11 cellular contexts compared by ENCODE assay signal in the genomic region with DNA sequence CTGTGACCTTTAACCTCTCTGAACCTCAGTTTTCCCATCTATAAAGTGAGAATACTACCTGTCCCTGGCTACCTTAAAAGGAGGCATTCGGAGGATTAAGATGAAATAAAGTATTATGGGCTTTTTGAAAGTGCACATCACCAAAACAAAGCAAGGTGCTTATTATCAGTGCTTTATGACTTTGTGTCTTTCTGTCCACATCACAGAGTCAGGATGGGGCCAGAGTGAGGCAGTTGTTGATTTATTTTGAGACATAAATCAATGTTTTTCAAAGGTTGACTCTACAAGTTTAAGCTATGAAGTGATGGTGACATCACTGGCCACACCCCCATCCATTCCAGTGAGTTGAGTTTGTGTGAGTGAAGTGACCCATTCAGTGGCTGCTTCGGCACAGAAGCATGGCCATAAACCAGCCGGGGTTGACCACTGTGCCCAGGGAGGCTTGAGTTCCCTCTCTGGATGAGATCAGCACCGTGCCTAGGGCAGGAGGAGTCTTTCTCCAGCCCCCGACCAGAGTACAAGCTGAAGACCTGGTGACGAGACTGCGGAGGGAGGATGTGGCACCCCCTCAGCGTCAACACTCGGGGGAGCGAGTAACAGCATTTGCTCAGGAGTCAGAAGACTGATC.
A peak's percentile ranks its signal among the peaks of the same experiment; 100 is the strongest.
DNase-seq lines count a peak whose midpoint lies in the region; ATAC-seq, FAIRE-seq and TF ChIP-seq lines count a peak whose summit lies in the region.
"Had no signal": no experiment of that assay in that cellular context is flagged by ENCODE, and none has a peak within 500 bp of the region (broad histone marks: within the 10 kb centered on the region; RNA-seq: fewer than 3 reads in every experiment).

No MANE protein-coding gene starts in this region.

- no peak for FAIRE-seq in GM12891 (lab: Jason Lieb, UNC)
- FAIRE-seq: keratinocyte had no signal

- peak overlapping the region; percentile 63 for H3K27ac ChIP-seq in AG04450 (ENCODE audit: low read depth, low read length)
- H3K27ac ChIP-seq in osteoblast (ENCODE audit: low read depth, low read length) = peak overlapping the region; percentile 75

- H2AFZ ChIP-seq in osteoblast (ENCODE audit: low read length) = peak overlapping the region; percentile 67

- peak overlapping the region; percentile 76 for H3K27ac Mint-ChIP-seq in T-helper 17 cell

- no peak for DNase-seq in AG04450 (ENCODE audit: low read depth, low spot score)
- DNase-seq in T-helper 17 cell = no peak
- peak; percentile 67 for DNase-seq in fibroblast of peridontal ligament (ENCODE audit: extremely low read depth)
- peak; percentile 89 for DNase-seq in osteoblast (ENCODE audit: insufficient read length, low spot score, missing footprints)
- no peak for DNase-seq in AG08395 (ENCODE audit: low spot score)
- no peak for DNase-seq in retina
- DNase-seq in GM12891 (ENCODE audit: insufficient read length, low spot score) = no peak
- DNase-seq: NCI-H1105 had no signal

- H3K4me1 Mint-ChIP-seq in T-helper 17 cell = peaks cover 2% of the 10 kb centered on the region
- H3K4me1 Mint-ChIP-seq: central memory CD8-positive, alpha-beta T cell had no signal

- peaks cover 6% of the 10 kb centered on the region for H3K36me3 Mint-ChIP-seq in T-helper 17 cell (ENCODE audit: low read depth)

- H3K27me3 ChIP-seq in AG04450 (ENCODE audit: control insufficient read depth, insufficient read depth, low read length) (no peaks in the 10 kb centered on the region), osteoblast (ENCODE audit: insufficient read depth, low read length) (no peaks in the 10 kb centered on the region)

- TF ChIP-seq CTCF in AG04450 (IDR thresholded peaks at IDR 0.05; ENCODE audit: low read depth, low read length) (no peak), osteoblast (IDR thresholded peaks at IDR 0.05; ENCODE audit: extremely low read depth, low read depth, low read length) (no peak)

- no peaks in the 10 kb centered on the region for H3K27me3 Mint-ChIP-seq in T-helper 17 cell

- no peaks in the 10 kb centered on the region for H3K9me3 ChIP-seq in AG04450 (ENCODE audit: control insufficient read depth, insufficient read depth, low read length)
- H3K9me3 ChIP-seq in T-helper 17 cell (ENCODE audit: control insufficient read depth, low read length, poor library complexity, severe bottlenecking) = no peaks in the 10 kb centered on the region
- H3K9me3 ChIP-seq in osteoblast (ENCODE audit: low read depth, low read length) = no peaks in the 10 kb centered on the region

- peak overlapping the region; percentile 51 for H3K4me2 ChIP-seq in osteoblast (ENCODE audit: insufficient read depth, low read length)

- no peak for TF ChIP-seq POLR2A in GM12891 (IDR thresholded peaks at IDR 0.05; ENCODE audit: low read depth, low read length)

- ATAC-seq in T-helper 17 cell (no peak), GM18519 (IDR thresholded peaks at IDR 0.05; ENCODE audit: low FRiP score, unreplicated experiment) (no peak)

- H3K4me3 ChIP-seq in AG04450 (ENCODE audit: low read depth, low read length) = no peak overlapping the region
- peak overlapping the region; percentile 31 for H3K4me3 ChIP-seq in osteoblast (ENCODE audit: insufficient read depth, low read length)

- POLR2A ChIA-PET in AG04450 (lab: Yijun Ruan, JAX) = interaction anchor here (0.6 to 1.0 kb wide), 2 partner anchors 37 to 53 kb away, joined by 3 to 8 read pairs; no protein-coding TSS in a partner anchor

- H3K4me1 ChIP-seq in osteoblast (ENCODE audit: insufficient read depth, low read length) = peaks cover 48% of the 10 kb centered on the region

- H4K20me1 ChIP-seq in osteoblast (ENCODE audit: insufficient read depth, low read length) = peaks cover 2% of the 10 kb centered on the region

- H3K36me3 ChIP-seq in osteoblast (ENCODE audit: insufficient read depth, low read length) = no peaks in the 10 kb centered on the region

- no peaks in the 10 kb centered on the region for H3K79me2 ChIP-seq in osteoblast (ENCODE audit: insufficient read depth, low read length)

- CTCF ChIA-PET in AG04450 (lab: Charles Lee) = interaction anchor here (0.6 to 2.5 kb wide), 4 partner anchors 40 to 95 kb away, joined by 3 to 17 read pairs (median 5); no protein-coding TSS in a partner anchor

- H3K4me3 Mint-ChIP-seq in T-helper 17 cell = no peak overlapping the region
- H3K4me3 Mint-ChIP-seq: central memory CD8-positive, alpha-beta T cell had no signal

TF ChIP-seq in GM12891, 5 proteins besides CTCF, POLR2A, EP300 and RAD21:
- TF ChIP-seq POU2F2 (IDR thresholded peaks at IDR 0.05; ENCODE audit: low read depth, low read length) (no peak), TAF1 (IDR thresholded peaks at IDR 0.05; ENCODE audit: low read depth, low read length) (no peak), SPI1 (IDR thresholded peaks at IDR 0.05; ENCODE audit: low read depth, low read length) (no peak), PAX5 (IDR thresholded peaks at IDR 0.05; ENCODE audit: insufficient read depth, low read length, severe bottlenecking) (no peak), POLR2AphosphoS5 (IDR thresholded peaks at IDR 0.05; ENCODE audit: low read depth, low read length) (no peak)

Comparison
In these comparisons a context has a peak if more than half of its experiments do, and no peak if none do; other contexts are left out.
1. DNase-seq: peak in fibroblast of peridontal ligament (single experiment) and osteoblast (single experiment); none in AG04450 (single experiment), T-helper 17 cell (0 of 3), AG08395 (single experiment), retina (single experiment) and GM12891 (single experiment).